ENCODE assay signal across 27 cellular contexts in the genomic region with DNA sequence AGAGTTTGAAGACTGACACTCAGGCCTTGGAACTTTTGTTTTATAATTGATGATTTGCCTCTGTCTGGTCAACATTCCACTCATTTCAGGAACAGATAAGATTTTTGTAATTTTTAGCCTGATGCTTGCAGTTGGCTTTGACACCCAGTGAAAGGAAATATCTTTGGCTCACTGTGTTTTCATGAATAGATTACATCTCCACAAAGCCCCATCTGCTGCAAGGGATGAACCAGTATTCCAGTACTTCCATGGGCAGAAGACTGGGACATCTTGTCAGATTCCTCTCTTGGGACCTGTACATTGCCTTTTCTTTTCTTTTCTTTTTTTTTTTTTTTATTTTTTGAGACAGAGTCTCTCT. TPM values are rescaled to one million over a fixed set of nuclear protein-coding genes. Genes with fewer than 3 reads are reported as not detected.
"Had no signal": no experiment of that assay in that cellular context is flagged by ENCODE, and none has a peak within 500 bp of the region (broad histone marks: within the 10 kb centered on the region; RNA-seq: fewer than 3 reads in every experiment).

No MANE protein-coding gene starts in this region.

- H3K79me2 ChIP-seq: hepatocyte had no signal

- H3K27ac ChIP-seq: body of pancreas, foreskin keratinocyte, hepatocyte, left lung, ovary, prostate gland, spleen, thoracic aorta, upper lobe of right lung had no signal

- H3K27me3 ChIP-seq: body of pancreas, foreskin keratinocyte, hepatocyte, left lung, ovary, spleen, upper lobe of right lung had no signal

- H3K4me3 ChIP-seq: body of pancreas, hepatocyte, left lung, ovary, prostate gland, spleen, thoracic aorta, upper lobe of right lung had no signal

- H3K4me1 ChIP-seq: body of pancreas, left lung, prostate gland, spleen, upper lobe of right lung had no signal

- FAIRE-seq: endometrium had no signal

- H3K9me3 ChIP-seq: body of pancreas, left lung, ovary, prostate gland, spleen, thoracic aorta, upper lobe of right lung had no signal

- H3K36me3 ChIP-seq: ovary, prostate gland, thoracic aorta had no signal

- ATAC-seq: body of pancreas, natural killer cell, T-helper 17 cell had no signal

- DNase-seq: activated CD4-positive, alpha-beta memory T cell treated with anti-CD3 and anti-CD28 coated beads for 36 hours; activated CD4-positive, alpha-beta T cell treated with anti-CD3 and anti-CD28 coated beads for 48 hours; activated CD4-positive, CD25-positive, alpha-beta regulatory T cell; activated effector memory CD4-positive, alpha-beta T cell treated with anti-CD3 and anti-CD28 coated beads, Interleukin-2, amount 50 U/mL, for 16 hours; activated naive CD4-positive, alpha-beta T cell treated with anti-CD3 and anti-CD28 coated beads, Interleukin-2, amount 10 ng/mL, durations not matched to agents 7 days and 5 days; body of pancreas; effector CD4-positive, alpha-beta T cell; glutamatergic neuron; immature natural killer cell; kidney glomerular epithelial cell; left lung; natural killer cell; ovary; spleen; stimulated activated CD4-positive, alpha-beta T cell treated with anti-CD3 and anti-CD28 coated beads, Interleukin-4, amount 100 ng/mL, for 1 hour; stimulated activated naive CD4-positive, alpha-beta T cell; T-helper 17 cell; upper lobe of right lung had no signal

- H3K4me2 ChIP-seq: hepatocyte had no signal

- H2AFZ ChIP-seq: hepatocyte had no signal

RNA-seq across cellular contexts. Expression of a gene that starts 28.4 kb away (rescaled TPM):
- total RNA-seq: activated CD4-positive, alpha-beta memory T cell treated with anti-CD3 and anti-CD28 coated beads for 36 hours; cardiac septum; chondrocyte; foreskin keratinocyte; hepatocyte; lung microvascular endothelial cell; mesothelial cell of epicardium; natural killer cell; ovary; spleen; T-helper 17 cell; thoracic aorta; upper lobe of right lung had no signal
- polyA plus RNA-seq: spleen had no signal
